ENCODE assay signal across 12 cellular contexts in genomic region chr6:137240168-137240567, GRCh38. TPM values are rescaled to one million over a fixed set of nuclear protein-coding genes. Genes with fewer than 3 reads are reported as not detected.
DNase-seq lines count a peak whose midpoint lies in the region; ATAC-seq and TF ChIP-seq lines count a peak whose summit lies in the region.
"Had no signal": no experiment of that assay in that cellular context is flagged by ENCODE, and none has a peak within 500 bp of the region (broad histone marks: within the 10 kb centered on the region; RNA-seq: fewer than 3 reads in every experiment).

No MANE protein-coding gene starts in this region.

- peaks cover 0 to 6% (median 4%) of the 10 kb centered on the region in 9 donors for H3K9me3 Mint-ChIP-seq in naive thymus-derived CD8-positive, alpha-beta T cell
- peaks cover 25% of the 10 kb centered on the region for H3K9me3 Mint-ChIP-seq in WTC11
- peaks cover 2 to 11% (median 5%) of the 10 kb centered on the region in 8 donors for H3K9me3 Mint-ChIP-seq in CD4-positive, alpha-beta memory T cell

- CTCF ChIA-PET in WTC11 (lab: Charles Lee), result interaction anchor here (0.6 to 1.2 kb wide), 2 partner anchors 32 to 74 kb away, joined by 3 read pairs; no protein-coding TSS in a partner anchor
- CTCF ChIA-PET in CD4-positive, alpha-beta memory T cell (lab: Charles Lee; ENCODE audit: partially characterized antibody), result interaction anchor here (0.9 to 1.5 kb wide), 4 partner anchors 8 to 349 kb away, joined by 3 read pairs; no protein-coding TSS in a partner anchor

- POLR2A ChIA-PET in naive thymus-derived CD8-positive, alpha-beta T cell (lab: Charles Lee), result interaction anchor here (0.7 kb wide), 1 partner anchor 14 kb away, joined by 3 read pairs; no protein-coding TSS in a partner anchor
- POLR2A ChIA-PET in WTC11 (lab: Charles Lee), result no interaction called here
- POLR2A ChIA-PET in CD4-positive, alpha-beta memory T cell (lab: Charles Lee; ENCODE audit: partially characterized antibody), result interaction anchor here (1.0 to 2.9 kb wide), 4 partner anchors 8 to 17 kb away, joined by 4 to 7 read pairs (median 6); no protein-coding TSS in a partner anchor

- no peak for TF ChIP-seq CTCF in WTC11 (IDR thresholded peaks at IDR 0.05)

- H3K4me3 Mint-ChIP-seq in naive thymus-derived CD8-positive, alpha-beta T cell, result no peak overlapping the region
- H3K4me3 Mint-ChIP-seq in WTC11, result no peak overlapping the region
- H3K4me3 Mint-ChIP-seq in CD4-positive, alpha-beta memory T cell, result peak overlapping the region in 3 of 8 donors; percentile 7 to 48 (median 26)
- H3K4me3 Mint-ChIP-seq: CD4-positive, CD25-positive, alpha-beta regulatory T cell had no signal

- no peak overlapping the region for H3K4me3 ChIP-seq in CD4-positive, alpha-beta memory T cell (ENCODE audit: low read length in 2 of 2)

- no peaks in the 10 kb centered on the region for H3K9me3 ChIP-seq in CD4-positive, alpha-beta memory T cell (ENCODE audit: control insufficient read depth in 1 of 2, low read length in 2 of 2)

- intact Hi-C loops in CD4-positive, alpha-beta memory T cell (cut with micrococcal nuclease), result no loop called here

- peaks cover 0 to 5% (median 0%) of the 10 kb centered on the region in 5 donors for H3K27me3 Mint-ChIP-seq in naive thymus-derived CD8-positive, alpha-beta T cell
- no peaks in the 10 kb centered on the region for H3K27me3 Mint-ChIP-seq in WTC11 (ENCODE audit: low read depth)
- no peaks in the 10 kb centered on the region for H3K27me3 Mint-ChIP-seq in CD4-positive, alpha-beta memory T cell
- H3K27me3 Mint-ChIP-seq: progenitor cell of endocrine pancreas had no signal

- H3K36me3 ChIP-seq in CD4-positive, alpha-beta memory T cell (ENCODE audit: insufficient read depth, low read length), result no peaks in the 10 kb centered on the region

- ATAC-seq in naive thymus-derived CD8-positive, alpha-beta T cell, result no peak
- ATAC-seq in WTC11, result no peak
- ATAC-seq: activated naive CD4-positive, alpha-beta T cell treated with anti-CD3 and anti-CD28 coated beads, Interleukin-2, amount 50 U/mL, for 72 hours had no signal

- H3K4me1 Mint-ChIP-seq in naive thymus-derived CD8-positive, alpha-beta T cell, result peaks cover 0 to 22% (median 0%) of the 10 kb centered on the region in 4 donors
- 0 out of 2 replicates have a peak, but pooled peaks cover 4% of the 10 kb centered on the region for H3K4me1 Mint-ChIP-seq in WTC11
- H3K4me1 Mint-ChIP-seq in CD4-positive, alpha-beta memory T cell, result peaks cover 11 to 20% (median 17%) of the 10 kb centered on the region in 4 donors

- H3K4me1 ChIP-seq in CD4-positive, alpha-beta memory T cell (ENCODE audit: insufficient read depth, low read length), result peaks cover 15% of the 10 kb centered on the region

- H3K27ac Mint-ChIP-seq in naive thymus-derived CD8-positive, alpha-beta T cell, result no peak overlapping the region
- no peak overlapping the region for H3K27ac Mint-ChIP-seq in WTC11
- peak overlapping the region in 1 of 7 donors; percentile 32 for H3K27ac Mint-ChIP-seq in CD4-positive, alpha-beta memory T cell
- H3K27ac Mint-ChIP-seq: activated naive CD4-positive, alpha-beta T cell treated with anti-CD3 and anti-CD28 coated beads, Interleukin-2, amount 50 U/mL, for 72 hours; CD4-positive, CD25-positive, alpha-beta regulatory T cell; progenitor cell of endocrine pancreas had no signal

- peaks cover 0 to 7% (median 2%) of the 10 kb centered on the region in 3 donors for H3K36me3 Mint-ChIP-seq in naive thymus-derived CD8-positive, alpha-beta T cell
- H3K36me3 Mint-ChIP-seq in WTC11, result peaks cover 3% of the 10 kb centered on the region; the same call in 1 of the 2 replicates
- peaks cover 0 to 6% of the 10 kb centered on the region in 2 donors for H3K36me3 Mint-ChIP-seq in CD4-positive, alpha-beta memory T cell

- peak; percentile 35 for DNase-seq in AG20443 (ENCODE audit: low spot score)
- peak; percentile 90 for DNase-seq in NOMO-1 treated with DMSO at 0.1 percent for 48 hours (lab: John Stamatoyannopoulos, UW; ENCODE audit: unreplicated experiment)
- DNase-seq in dedifferentiated amniotic fluid mesenchymal stem cell (ENCODE audit: extremely low spot score), result peak; percentile 92
- peak; percentile 53 for DNase-seq in mucosa of gallbladder (ENCODE audit: low spot score)
- DNase-seq in naive thymus-derived CD8-positive, alpha-beta T cell, result no peak
- DNase-seq in WTC11 (ENCODE audit: low spot score), result no peak
- no peak for DNase-seq in CD4-positive, alpha-beta memory T cell
- DNase-seq in NCI-H446 treated with DMSO at 0.1 percent for 48 hours (lab: John Stamatoyannopoulos, UW), result no peak
- DNase-seq: CD4-positive, CD25-positive, alpha-beta regulatory T cell; NCI-H1930 had no signal

- no peaks in the 10 kb centered on the region for H3K27me3 ChIP-seq in CD4-positive, alpha-beta memory T cell (ENCODE audit: insufficient read depth, low read length)

- no peak overlapping the region for H3K27ac ChIP-seq in CD4-positive, alpha-beta memory T cell (ENCODE audit: low read depth, low read length)

TF ChIP-seq in WTC11, 78 proteins besides CTCF, POLR2A, EP300 and RAD21:
- TF ChIP-seq ATF3 (CRISPR knock-in tag; conservative IDR thresholded peaks at IDR 0.05) (no peak), ZNF317 (CRISPR knock-in tag; IDR thresholded peaks at IDR 0.05; ENCODE audit: borderline replicate concordance, low read depth) (no peak)

RNA-seq across cellular contexts. Expression of gene IFNGR1, which starts 21.0 kb away (rescaled TPM):
- total RNA-seq in mucosa of gallbladder (77.9 TPM), WTC11 (2021) (15.7 to 17.6 TPM (median 17.5 TPM) in 3 replicates)
- total RNA-seq in naive thymus-derived CD8-positive, alpha-beta T cell, result 10 to 100 TPM; 26.3 to 30.1 TPM
- 10 to 100 TPM; 19.4 to 36.6 (median 28.4) TPM for polyA plus RNA-seq in naive thymus-derived CD8-positive, alpha-beta T cell
- 10 to 100 TPM; 38.3 to 38.8 TPM for total RNA-seq in CD4-positive, alpha-beta memory T cell
- polyA plus RNA-seq in CD4-positive, alpha-beta memory T cell, result 10 to 100 TPM; 41.0 to 57.9 TPM

Comparison
In these comparisons a context has a peak if more than half of its experiments do, and no peak if none do; other contexts are left out.
1. DNase-seq: peak in AG20443 (single experiment), NOMO-1 treated with DMSO at 0.1 percent for 48 hours (single experiment), dedifferentiated amniotic fluid mesenchymal stem cell (single experiment) and mucosa of gallbladder (single experiment); none in naive thymus-derived CD8-positive, alpha-beta T cell (0 of 10), WTC11 (single experiment), CD4-positive, alpha-beta memory T cell (0 of 5) and NCI-H446 treated with DMSO at 0.1 percent for 48 hours (single experiment).